ENCODE assay signal across 8 cellular contexts in the genomic region with DNA sequence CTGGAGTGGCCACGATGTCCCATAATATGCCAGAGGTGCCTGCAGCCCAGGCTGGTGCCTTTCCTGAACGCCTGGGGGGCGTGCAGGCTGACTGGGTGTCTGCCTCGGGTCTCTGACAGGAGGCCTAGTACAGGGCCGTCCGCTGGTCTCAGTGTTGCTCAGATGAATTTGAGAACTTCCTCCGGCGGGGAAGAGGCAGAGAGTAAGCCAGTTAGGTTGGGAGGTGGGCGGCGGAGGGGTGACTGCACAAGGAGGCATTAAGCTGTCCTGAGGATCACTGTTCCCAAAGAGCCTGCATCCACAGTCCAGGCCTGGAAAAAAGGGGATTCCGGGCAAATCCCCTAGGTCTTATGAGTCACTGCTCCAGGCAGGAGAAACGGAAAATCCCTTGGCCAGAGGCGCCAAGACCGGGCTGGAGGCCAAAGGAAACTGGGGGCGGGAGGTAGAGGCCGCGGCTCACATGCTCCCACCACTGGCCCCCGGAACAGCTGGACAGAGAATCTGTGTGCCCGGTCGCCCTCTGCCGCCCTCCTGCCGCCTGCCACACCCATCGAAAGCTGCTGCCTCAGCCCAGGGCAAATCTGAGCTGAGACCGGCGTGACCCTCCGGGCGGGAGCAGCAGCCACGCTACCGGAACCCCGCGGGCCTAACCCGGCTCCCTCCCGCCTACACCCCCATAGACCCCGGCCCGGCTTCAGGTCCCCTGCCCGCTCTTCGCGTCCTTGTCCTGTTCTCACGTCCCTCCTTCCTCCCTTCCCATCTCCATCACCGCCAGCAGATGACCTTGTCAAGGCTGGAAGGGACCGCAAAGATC. TPM values are rescaled to one million over a fixed set of nuclear protein-coding genes. Genes with fewer than 3 reads are reported as not detected.
A peak's percentile ranks its signal among the peaks of the same experiment; 100 is the strongest.
DNase-seq lines count a peak whose midpoint lies in the region; ATAC-seq and TF ChIP-seq lines count a peak whose summit lies in the region.

No MANE protein-coding gene starts in this region.

- peak overlapping the region; percentile 64 to 67 (median 65) for H3K4me3 ChIP-seq in mammary epithelial cell (replicated peaks in 1 of 3; ENCODE audit: insufficient read depth in 1 of 3, low read depth in 2 of 3, low read length in 3 of 3)

- TF ChIP-seq CTCF in mammary epithelial cell (conservative IDR thresholded peaks at IDR 0.05 in 1 of 2, IDR thresholded peaks at IDR 0.05 in 1 of 2; ENCODE audit: extremely low read depth in 1 of 2, insufficient read depth in 1 of 2, low read depth in 1 of 2, low read length in 2 of 2), result no peak

- BruUV-seq in mammary epithelial cell (replicated peaks; lab: Mats Ljungman, UMichigan), result TSS peak; percentile 72

- dilution Hi-C loops in mammary epithelial cell (cut with HindIII; ENCODE audit: low sequenced_read_pairs), result no loop called here

- no peaks in the 10 kb centered on the region for H3K36me3 ChIP-seq in mammary epithelial cell (ENCODE audit: insufficient read depth, low read length)

- H3K9ac ChIP-seq in mammary epithelial cell (ENCODE audit: insufficient read depth, low read length), result peak overlapping the region; percentile 87

- peaks cover 40% of the 10 kb centered on the region for H3K4me1 ChIP-seq in mammary epithelial cell (ENCODE audit: insufficient read depth, low read length)

- intact Hi-C loops in mammary epithelial cell (cut with micrococcal nuclease) (loop anchor here (1.0 to 10.0 kb wide), 4 partner anchors 18 to 192 kb away; partner anchors contain the start of genes MRPL38 and WBP2), sciatic nerve (cut with DNase I) (no loop called here)

- 2% methylated on average over 12 of the region's 41 CpGs for WGBS in mammary epithelial cell (ENCODE audit: low coverage, missing lambda C conversion rate)

- peak overlapping the region; percentile 76 for H3K27ac ChIP-seq in mammary epithelial cell (ENCODE audit: insufficient read depth, low read depth, low read length)

- peak; percentile 32 for DNase-seq in stimulated activated CD4-positive, alpha-beta T cell treated with anti-CD3 and anti-CD28 coated beads, Interleukin-12 subunit alpha, Interleukin-12 subunit beta, amount 100 ng/mL, for 4 hours
- no peak for DNase-seq in stimulated activated CD4-positive, alpha-beta T cell treated with anti-CD3 and anti-CD28 coated beads, Interleukin-4, amount 100 ng/mL, for 24 hours
- peak; percentile 87 for DNase-seq in RPMI8226
- peak; percentile 96 for DNase-seq in mammary epithelial cell
- DNase-seq in iPS-NIHi11 (ENCODE audit: low spot score), result peak; percentile 47
- peak; percentile 98 for DNase-seq in sciatic nerve (ENCODE audit: low spot score)

- peak; percentile 84 for ATAC-seq in sciatic nerve
- no peak for ATAC-seq in HG03139 (IDR thresholded peaks at IDR 0.05; ENCODE audit: unreplicated experiment)
- no peak for ATAC-seq in HG03469 (IDR thresholded peaks at IDR 0.05; ENCODE audit: unreplicated experiment)

- peak overlapping the region; percentile 79 for H2AFZ ChIP-seq in mammary epithelial cell (ENCODE audit: low read depth, low read length)

- no peaks in the 10 kb centered on the region for H3K9me3 ChIP-seq in mammary epithelial cell (replicated peaks; ENCODE audit: insufficient read depth, low read length)

- in situ Hi-C loops in mammary epithelial cell (cut with MboI; ENCODE audit: low sequenced_read_pairs in 2 of 2), result loop anchor here in 1 of 2 donors (25.0 kb wide), 1 partner anchor 215 kb away; the partner anchor contains the start of genes RECQL5 and SAP30BP

- CTCF ChIA-PET in mammary epithelial cell (lab: Charles Lee; ENCODE audit: low non-redundant PET), result interaction anchor here (0.5 to 0.7 kb wide), 4 partner anchors 16 to 121 kb away, joined by 3 to 8 read pairs (median 3); no protein-coding TSS in a partner anchor

- peaks cover 9% of the 10 kb centered on the region for H3K79me2 ChIP-seq in mammary epithelial cell (ENCODE audit: insufficient read depth, low read length)

- no peaks in the 10 kb centered on the region for H4K20me1 ChIP-seq in mammary epithelial cell (ENCODE audit: insufficient read depth, low read length)

- peak overlapping the region; percentile 91 for H3K4me2 ChIP-seq in mammary epithelial cell (ENCODE audit: insufficient read depth, low read depth, low read length)

- no peaks in the 10 kb centered on the region for H3K27me3 ChIP-seq in mammary epithelial cell (ENCODE audit: insufficient read depth, low read length)

RNA-seq across cellular contexts. Expression of gene TRIM47, which starts 1.2 kb away (rescaled TPM):
- 10 to 100 TPM; 49.3 to 54.8 TPM for total RNA-seq in mammary epithelial cell
- 33.5 TPM for polyA plus RNA-seq in mammary epithelial cell
- polyA minus RNA-seq in mammary epithelial cell, result 44.0 TPM
- total RNA-seq in sciatic nerve, result 50.7 TPM

RNA-seq across cellular contexts. Expression of gene TRIM65, which starts 19.6 kb away (rescaled TPM):
- total RNA-seq in mammary epithelial cell (10 to 100 TPM; 19.3 to 20.2 TPM), sciatic nerve (24.7 TPM)
- polyA plus RNA-seq in mammary epithelial cell, result 6.8 TPM
- polyA minus RNA-seq in mammary epithelial cell, result 25.9 TPM

RNA-seq across cellular contexts. Expression of gene WBP2, which starts 22.0 kb away (rescaled TPM):
- total RNA-seq in mammary epithelial cell, result 10 to 100 TPM; 50.2 to 88.0 TPM
- 42.7 TPM for polyA plus RNA-seq in mammary epithelial cell
- polyA minus RNA-seq in mammary epithelial cell, result 117 TPM
- 156 TPM for total RNA-seq in sciatic nerve

RNA-seq across cellular contexts. Expression of gene MRPL38, which starts 27.5 kb away (rescaled TPM):
- total RNA-seq in mammary epithelial cell, result 10 to 100 TPM; 24.0 to 67.6 TPM
- 46.3 TPM for polyA plus RNA-seq in mammary epithelial cell
- 29.7 TPM for polyA minus RNA-seq in mammary epithelial cell
- total RNA-seq in sciatic nerve, result 73.6 TPM

RNA-seq across cellular contexts. Expression of gene UNC13D, which starts 32.9 kb away (rescaled TPM):
- total RNA-seq in mammary epithelial cell (1 to 10 TPM; 4.8 to 5.8 TPM), sciatic nerve (30.9 TPM)
- 1.3 TPM for polyA plus RNA-seq in mammary epithelial cell
- 1.8 TPM for polyA minus RNA-seq in mammary epithelial cell
